14 cellular contexts compared by ENCODE assay signal in genomic region chr15:100931143-100931890, GRCh38. TPM values are rescaled to one million over a fixed set of nuclear protein-coding genes. Genes with fewer than 3 reads are reported as not detected.
A peak's percentile ranks its signal among the peaks of the same experiment; 100 is the strongest.
DNase-seq lines count a peak whose midpoint lies in the region; ATAC-seq and TF ChIP-seq lines count a peak whose summit lies in the region.
"Had no signal": no experiment of that assay in that cellular context is flagged by ENCODE, and none has a peak within 500 bp of the region (broad histone marks: within the 10 kb centered on the region; RNA-seq: fewer than 3 reads in every experiment).

No MANE protein-coding gene starts in this region.

- no peaks in the 10 kb centered on the region for H4K20me1 ChIP-seq in smooth muscle cell (ENCODE audit: low read depth)

- peaks cover 4% of the 10 kb centered on the region for H3K27me3 Mint-ChIP-seq in endodermal cell (ENCODE audit: insufficient read depth)
- H3K27me3 Mint-ChIP-seq: activated naive CD8-positive, alpha-beta T cell treated with anti-CD3 and anti-CD28 coated beads for 36 hours had no signal

- H3K4me2 ChIP-seq in smooth muscle cell, result no peak overlapping the region

- H2AFZ ChIP-seq in smooth muscle cell (ENCODE audit: low read depth), result no peak overlapping the region

- peaks cover 16% of the 10 kb centered on the region for H3K4me1 Mint-ChIP-seq in endodermal cell
- H3K4me1 Mint-ChIP-seq: activated naive CD8-positive, alpha-beta T cell treated with anti-CD3 and anti-CD28 coated beads for 36 hours had no signal

- no peak overlapping the region for H3K4me3 Mint-ChIP-seq in endodermal cell
- H3K4me3 Mint-ChIP-seq: activated naive CD8-positive, alpha-beta T cell treated with anti-CD3 and anti-CD28 coated beads for 36 hours; CD4-positive, alpha-beta T cell; H9; naive thymus-derived CD8-positive, alpha-beta T cell had no signal

- no peak overlapping the region for H3K27ac Mint-ChIP-seq in endodermal cell
- H3K27ac Mint-ChIP-seq: activated naive CD8-positive, alpha-beta T cell treated with anti-CD3 and anti-CD28 coated beads for 36 hours; CD4-positive, alpha-beta T cell; H9; naive thymus-derived CD8-positive, alpha-beta T cell had no signal

- H3K27me3 ChIP-seq in smooth muscle cell (ENCODE audit: low read depth) (no peaks in the 10 kb centered on the region), endodermal cell (ENCODE audit: control insufficient read depth, insufficient read depth, low read length, poor library complexity, severe bottlenecking) (no peaks in the 10 kb centered on the region)
- H3K27me3 ChIP-seq: vagina had no signal

- WGBS in smooth muscle cell (ENCODE audit: low lambda C conversion rate), result 91% methylated on average over 15 of the region's 15 CpGs
- WGBS in endodermal cell (ENCODE audit: insufficient coverage in 1 of 2, insufficient read length in 1 of 2), 2 experiments, result 91 to 97% methylated on average over 9 to 15 of the region's 15 CpGs

- no peaks in the 10 kb centered on the region for H3K79me2 ChIP-seq in smooth muscle cell (ENCODE audit: low read depth)

- H3K4me1 ChIP-seq in smooth muscle cell (ENCODE audit: low read depth) (peaks cover 4% of the 10 kb centered on the region), endodermal cell (ENCODE audit: control insufficient read depth, insufficient read depth, low read length) (peaks cover 4% of the 10 kb centered on the region)
- H3K4me1 ChIP-seq: vagina had no signal

- H3K27ac ChIP-seq in smooth muscle cell (ENCODE audit: low read depth) (no peak overlapping the region), endodermal cell (ENCODE audit: low read depth, low read length) (no peak overlapping the region)
- H3K27ac ChIP-seq: vagina had no signal

- no peaks in the 10 kb centered on the region for H3K9me3 Mint-ChIP-seq in endodermal cell
- H3K9me3 Mint-ChIP-seq: activated naive CD8-positive, alpha-beta T cell treated with anti-CD3 and anti-CD28 coated beads for 36 hours; CD4-positive, alpha-beta T cell; H9; naive thymus-derived CD8-positive, alpha-beta T cell had no signal

- H3K4me3 ChIP-seq in smooth muscle cell (no peak overlapping the region), endodermal cell (ENCODE audit: low read length) (no peak overlapping the region)
- H3K4me3 ChIP-seq: vagina had no signal

- no peaks in the 10 kb centered on the region for H3K36me3 ChIP-seq in smooth muscle cell (ENCODE audit: low read depth)
- no peaks in the 10 kb centered on the region for H3K36me3 ChIP-seq in endodermal cell (ENCODE audit: control insufficient read depth, insufficient read depth, low read length)
- H3K36me3 ChIP-seq: vagina had no signal

- H3K36me3 Mint-ChIP-seq in endodermal cell (ENCODE audit: low read depth), result no peaks in the 10 kb centered on the region
- H3K36me3 Mint-ChIP-seq: activated naive CD8-positive, alpha-beta T cell treated with anti-CD3 and anti-CD28 coated beads for 36 hours; naive thymus-derived CD8-positive, alpha-beta T cell had no signal

- no peaks in the 10 kb centered on the region for H3K9me3 ChIP-seq in smooth muscle cell (replicated peaks; ENCODE audit: low read depth)
- H3K9me3 ChIP-seq in endodermal cell (ENCODE audit: control insufficient read depth, low read length), result no peaks in the 10 kb centered on the region
- H3K9me3 ChIP-seq: vagina had no signal

- no peak overlapping the region for H3K9ac ChIP-seq in smooth muscle cell (ENCODE audit: low read depth)
- H3K9ac ChIP-seq in endodermal cell (ENCODE audit: extremely low read depth, low read length, poor library complexity, severe bottlenecking), result no peak overlapping the region

- ATAC-seq in GM18517 (IDR thresholded peaks at IDR 0.05; ENCODE audit: unreplicated experiment) (peak; percentile 55), GM21526 (IDR thresholded peaks at IDR 0.05; ENCODE audit: low FRiP score, unreplicated experiment) (peak; percentile 47), HG03159 (IDR thresholded peaks at IDR 0.05; ENCODE audit: unreplicated experiment) (peak; percentile 30)
- ATAC-seq: naive thymus-derived CD8-positive, alpha-beta T cell had no signal

- H3F3A ChIP-seq in smooth muscle cell (ENCODE audit: low read depth), result no peaks in the 10 kb centered on the region

- TF ChIP-seq CTCF in smooth muscle cell (IDR thresholded peaks at IDR 0.05; ENCODE audit: borderline replicate concordance, insufficient read depth, poor library complexity, severe bottlenecking) (no peak), endodermal cell (conservative IDR thresholded peaks at IDR 0.05) (no peak)

- DNase-seq in ecto neural progenitor cell (ENCODE audit: low spot score) (peak; percentile 12), smooth muscle cell (lab: John Stamatoyannopoulos, UW; ENCODE audit: unreplicated experiment) (no peak), amniotic stem cell (lab: John Stamatoyannopoulos, UW) (no peak), endodermal cell (no peak), NCI-H2227 (lab: John Stamatoyannopoulos, UW; ENCODE audit: unreplicated experiment) (no peak)
- DNase-seq: activated CD8-positive, alpha-beta memory T cell treated with anti-CD3 and anti-CD28 coated beads for 24 hours; activated naive CD8-positive, alpha-beta T cell treated with anti-CD3 and anti-CD28 coated beads for 36 hours; CD4-positive, alpha-beta T cell; H9; naive thymus-derived CD8-positive, alpha-beta T cell had no signal

RNA-seq across cellular contexts. Expression of gene LRRK1, which starts 12.2 kb away (rescaled TPM):
- total RNA-seq in smooth muscle cell, result 0.85 and 1.6 TPM in 2 replicates
- 1.1 and 2.7 TPM in 2 replicates for polyA plus RNA-seq in smooth muscle cell
- 1 to 10 TPM; 2.7 to 5.1 TPM for total RNA-seq in endodermal cell
- polyA plus RNA-seq in endodermal cell (2013, experiment 1 of 2), result 0.36 TPM
- 0.37 TPM for polyA plus RNA-seq in endodermal cell (2013, experiment 2 of 2)
- polyA plus RNA-seq: naive thymus-derived CD8-positive, alpha-beta T cell had no signal

RNA-seq across cellular contexts. Expression of gene ALDH1A3, which starts 51.7 kb away (rescaled TPM):
- total RNA-seq in smooth muscle cell (1.2 and 1.6 TPM in 2 replicates), endodermal cell (1 to 10 TPM; 6.9 to 7.3 TPM)
- 0.45 and 1.3 TPM in 2 replicates for polyA plus RNA-seq in smooth muscle cell
- polyA plus RNA-seq in endodermal cell (2013, experiment 1 of 2), result 2.3 TPM
- 3.1 TPM for polyA plus RNA-seq in endodermal cell (2013, experiment 2 of 2)
- total RNA-seq: activated naive CD8-positive, alpha-beta T cell treated with anti-CD3 and anti-CD28 coated beads for 36 hours; CD4-positive, alpha-beta T cell; naive thymus-derived CD8-positive, alpha-beta T cell had no signal
- polyA plus RNA-seq: naive thymus-derived CD8-positive, alpha-beta T cell had no signal
